21 cellular contexts compared by ENCODE assay signal in genomic region chr5:177555665-177556064, GRCh38. TPM values are rescaled to one million over a fixed set of nuclear protein-coding genes. Genes with fewer than 3 reads are reported as not detected.
DNase-seq lines count a peak whose midpoint lies in the region; TF ChIP-seq lines count a peak whose summit lies in the region.
"Had no signal": no experiment of that assay in that cellular context is flagged by ENCODE, and none has a peak within 500 bp of the region (broad histone marks: within the 10 kb centered on the region; RNA-seq: fewer than 3 reads in every experiment).

No MANE protein-coding gene starts in this region.

- no peaks in the 10 kb centered on the region for H3K9me3 Mint-ChIP-seq in T-helper 2 cell treated with Interferon-gamma antibody and Interleukin-4, amounts not matched to agents 5 μg/mL and 100 μg/mL, for 36 hours
- peaks cover 6% of the 10 kb centered on the region for H3K9me3 Mint-ChIP-seq in neural progenitor cell

- H3K27me3 Mint-ChIP-seq in T-helper 2 cell treated with Interferon-gamma antibody and Interleukin-4, amounts not matched to agents 5 μg/mL and 100 μg/mL, for 36 hours (ENCODE audit: low read depth), result no peaks in the 10 kb centered on the region
- H3K27me3 Mint-ChIP-seq in neural progenitor cell (ENCODE audit: insufficient read depth, low read depth), result peaks cover 2% of the 10 kb centered on the region

- no peaks in the 10 kb centered on the region for H4K20me1 ChIP-seq in OCI-LY7 (ENCODE audit: insufficient read depth, low read length)
- H4K20me1 ChIP-seq in neural progenitor cell (ENCODE audit: low read depth), result peaks cover 33% of the 10 kb centered on the region

- H3K27ac Mint-ChIP-seq in T-helper 2 cell treated with Interferon-gamma antibody and Interleukin-4, amounts not matched to agents 5 μg/mL and 100 μg/mL, for 36 hours, result no peak overlapping the region
- H3K27ac Mint-ChIP-seq in neural progenitor cell, result no peak overlapping the region

- H3K27me3 ChIP-seq in neural progenitor cell, result no peaks in the 10 kb centered on the region
- H3K27me3 ChIP-seq: breast epithelium, colonic mucosa had no signal

- H3K36me3 ChIP-seq in OCI-LY7 (ENCODE audit: insufficient read depth, low read length), result peaks cover 23% of the 10 kb centered on the region
- no peaks in the 10 kb centered on the region for H3K36me3 ChIP-seq in neural progenitor cell
- H3K36me3 ChIP-seq: breast epithelium, colonic mucosa had no signal

- H3K27ac ChIP-seq in OCI-LY7 (ENCODE audit: low read depth, low read length, poor library complexity, severe bottlenecking), result no peak overlapping the region
- H3K27ac ChIP-seq in neural progenitor cell, result no peak overlapping the region
- H3K27ac ChIP-seq: breast epithelium, colonic mucosa, HL-60 had no signal

- no peak for DNase-seq in T-helper 2 cell treated with Interferon-gamma antibody and Interleukin-4, amounts not matched to agents 5 μg/mL and 100 μg/mL, for 36 hours (ENCODE audit: low spot score)
- DNase-seq in T-helper 2 cell (no peak), OCI-LY7 (ENCODE audit: low spot score) (no peak), neural progenitor cell (ENCODE audit: low spot score) (no peak), germinal center (ENCODE audit: low spot score) (no peak), NCI-H446 (lab: John Stamatoyannopoulos, UW) (no peak)
- DNase-seq: activated CD4-positive, alpha-beta T cell treated with anti-CD3 and anti-CD28 coated beads for 1 hour; AML-193; colonic mucosa; COR-L47; DND-41; GOT3; IMR-90; left colon; MM.1S; NCI-H146; NCI-H2171; NCI-H526 treated with DMSO at 0.1 percent for 48 hours; stimulated activated CD4-positive, alpha-beta T cell treated with anti-CD3 and anti-CD28 coated beads, Interleukin-4, amount 100 ng/mL, for 4 hours had no signal

- H3K4me2 ChIP-seq in OCI-LY7 (ENCODE audit: low read length) (no peak overlapping the region), neural progenitor cell (no peak overlapping the region)

- H3K4me3 Mint-ChIP-seq in T-helper 2 cell treated with Interferon-gamma antibody and Interleukin-4, amounts not matched to agents 5 μg/mL and 100 μg/mL, for 36 hours, result peak overlapping the region; percentile 89
- peak overlapping the region; percentile 84 for H3K4me3 Mint-ChIP-seq in neural progenitor cell

- no TSS peak for BruUV-seq in OCI-LY7 (replicated peaks; lab: Mats Ljungman, UMichigan)

- no peaks in the 10 kb centered on the region for H3K9me2 ChIP-seq in OCI-LY7 (ENCODE audit: insufficient read depth, low read length)

- H2AFZ ChIP-seq in OCI-LY7 (ENCODE audit: low read length), result peak overlapping the region; percentile 18; the same call in 1 of the 2 replicates
- H2AFZ ChIP-seq in neural progenitor cell (replicated peaks), result no peak overlapping the region

- no peaks in the 10 kb centered on the region for H3K9me3 ChIP-seq in OCI-LY7 (ENCODE audit: low read length)
- H3K9me3 ChIP-seq in neural progenitor cell (ENCODE audit: low read depth), result no peaks in the 10 kb centered on the region
- H3K9me3 ChIP-seq: breast epithelium, colonic mucosa had no signal

- TF ChIP-seq CTCF in OCI-LY7 (conservative IDR thresholded peaks at IDR 0.05; ENCODE audit: low read length) (no peak), neural progenitor cell (IDR thresholded peaks at IDR 0.05) (no peak)

- H3K4me1 ChIP-seq in OCI-LY7 (ENCODE audit: insufficient read depth, low read length, poor library complexity, severe bottlenecking) (peaks cover 15% of the 10 kb centered on the region), neural progenitor cell (peaks cover 12% of the 10 kb centered on the region)
- H3K4me1 ChIP-seq: breast epithelium had no signal

- intact Hi-C loops in OCI-LY7 (cut with micrococcal nuclease; ENCODE audit: unreplicated experiment), result loop anchor here (2.0 kb wide), 2 partner anchors 45 to 47 kb away; partner anchors contain the start of genes B4GALT7 and DOK3

- peaks cover 29% of the 10 kb centered on the region for H3K4me1 Mint-ChIP-seq in T-helper 2 cell treated with Interferon-gamma antibody and Interleukin-4, amounts not matched to agents 5 μg/mL and 100 μg/mL, for 36 hours (ENCODE audit: low read depth)
- peaks cover 24% of the 10 kb centered on the region for H3K4me1 Mint-ChIP-seq in neural progenitor cell

- H3F3A ChIP-seq in neural progenitor cell (ENCODE audit: low read depth), result peaks cover 11% of the 10 kb centered on the region

- H3K4me3 ChIP-seq in OCI-LY7 (ENCODE audit: low read depth, low read length, poor library complexity, severe bottlenecking), result no peak overlapping the region
- no peak overlapping the region for H3K4me3 ChIP-seq in neural progenitor cell

- no peak overlapping the region for H3K9ac ChIP-seq in neural progenitor cell

- CTCF ChIA-PET in OCI-LY7 (lab: Charles Lee; ENCODE audit: unreplicated experiment), result no interaction called here

- POLR2A ChIA-PET in OCI-LY7 (lab: Charles Lee), result interaction anchor here (0.9 kb wide), 1 partner anchor 40 kb away, joined by 3 read pairs; no protein-coding TSS in a partner anchor

- peaks cover 10% of the 10 kb centered on the region for H3K36me3 Mint-ChIP-seq in T-helper 2 cell treated with Interferon-gamma antibody and Interleukin-4, amounts not matched to agents 5 μg/mL and 100 μg/mL, for 36 hours (ENCODE audit: low read depth)
- H3K36me3 Mint-ChIP-seq in neural progenitor cell, result peaks cover 3% of the 10 kb centered on the region

- H3K79me2 ChIP-seq in OCI-LY7 (ENCODE audit: insufficient read depth, low read depth, low read length) (peaks cover 24% of the 10 kb centered on the region), neural progenitor cell (ENCODE audit: low read depth) (peaks cover 35% of the 10 kb centered on the region)

RNA-seq across cellular contexts. Expression of gene FAM193B, which starts 1.3 kb away (rescaled TPM):
- 63.2 and 92.8 TPM in 2 replicates for total RNA-seq in OCI-LY7 (2014; rRNA removed; shearing (Covaris generic))
- total RNA-seq in OCI-LY7 (2022) (104 and 113 TPM in 2 replicates), neural progenitor cell (ENCODE audit: low replicate concordance) (42.5 and 78.5 TPM in 2 replicates)

RNA-seq across cellular contexts. Expression of gene TMED9, which starts 36.3 kb away (rescaled TPM):
- 67.6 and 89.7 TPM in 2 replicates for total RNA-seq in OCI-LY7 (2014; rRNA removed; shearing (Covaris generic))
- total RNA-seq in OCI-LY7 (2022) (125 and 134 TPM in 2 replicates), neural progenitor cell (ENCODE audit: low replicate concordance) (30.9 and 49.0 TPM in 2 replicates)

RNA-seq across cellular contexts. Expression of gene DDX41, which starts 38.9 kb away (rescaled TPM):
- total RNA-seq in OCI-LY7 (2014; rRNA removed; shearing (Covaris generic)), result 216 and 224 TPM in 2 replicates
- total RNA-seq in OCI-LY7 (2022), result 145 and 169 TPM in 2 replicates
- 60.7 and 118 TPM in 2 replicates for total RNA-seq in neural progenitor cell (ENCODE audit: low replicate concordance)

RNA-seq across cellular contexts. Expression of gene B4GALT7, which starts 44.3 kb away (rescaled TPM):
- 19.8 and 24.9 TPM in 2 replicates for total RNA-seq in OCI-LY7 (2014; rRNA removed; shearing (Covaris generic))
- 33.7 and 38.5 TPM in 2 replicates for total RNA-seq in OCI-LY7 (2022)
- total RNA-seq in neural progenitor cell (ENCODE audit: low replicate concordance), result 11.6 and 23.1 TPM in 2 replicates

RNA-seq across cellular contexts. Expression of gene DOK3, which starts 46.0 kb away (rescaled TPM):
- 186 and 197 TPM in 2 replicates for total RNA-seq in OCI-LY7 (2014; rRNA removed; shearing (Covaris generic))
- total RNA-seq in OCI-LY7 (2022) (260 and 268 TPM in 2 replicates), neural progenitor cell (ENCODE audit: low replicate concordance) (0.54 and 0.93 TPM in 2 replicates)
